Comparison of ENCODE assay signal across 1 cellular context in genomic region chr3:119295816-119296484, GRCh38.
TF ChIP-seq lines count a peak whose summit lies in the region.

No MANE protein-coding gene starts in this region.

TF ChIP-seq in liver, 16 proteins besides CTCF, POLR2A, EP300 and RAD21:
- TF ChIP-seq ZBTB33 (IDR thresholded peaks at IDR 0.05) (no peak), TAF1 (conservative IDR thresholded peaks at IDR 0.05) (no peak), EGR1 (IDR thresholded peaks at IDR 0.05; ENCODE audit: low read depth in 2 of 2) (no peak), GABPA (IDR thresholded peaks at IDR 0.05 in 1 of 2, conservative IDR thresholded peaks at IDR 0.05 in 1 of 2) (no peak), SP1 (IDR thresholded peaks at IDR 0.05) (no peak), FOXA2 (IDR thresholded peaks at IDR 0.05) (no peak)
